16 cellular contexts compared by ENCODE assay signal in the genomic region with DNA sequence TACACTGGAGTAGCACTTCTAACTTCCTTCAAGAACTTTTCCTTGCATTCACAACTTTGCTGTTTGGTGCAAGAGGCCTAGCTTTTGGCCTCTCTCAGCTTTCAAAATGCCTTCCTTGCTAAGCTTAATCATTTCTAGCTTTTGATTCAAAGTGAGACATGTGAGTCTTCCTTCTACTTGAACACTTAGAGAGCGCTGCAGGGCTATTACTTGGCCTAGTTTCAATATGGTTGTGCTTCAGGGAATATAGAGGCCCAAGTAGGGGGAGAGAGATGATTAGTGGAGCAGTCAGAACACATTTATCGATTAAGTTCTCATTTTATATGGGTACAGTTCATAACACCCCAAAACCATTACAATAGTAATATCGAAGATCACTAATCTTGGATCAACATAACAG. TPM values are rescaled to one million over a fixed set of nuclear protein-coding genes. Genes with fewer than 3 reads are reported as not detected.
DNase-seq lines count a peak whose midpoint lies in the region; ATAC-seq and TF ChIP-seq lines count a peak whose summit lies in the region.
"Had no signal": no experiment of that assay in that cellular context is flagged by ENCODE, and none has a peak within 500 bp of the region (broad histone marks: within the 10 kb centered on the region; RNA-seq: fewer than 3 reads in every experiment).

No MANE protein-coding gene starts in this region.

- no peaks in the 10 kb centered on the region for H3K9me3 Mint-ChIP-seq in T-helper 1 cell treated with Interleukin-12 subunit alpha and Interleukin-12 subunit beta and Interleukin-4 antibody, amounts not matched to agents 30 μg/mL and 1 μg/mL, for 36 hours
- H3K9me3 Mint-ChIP-seq: activated T-helper 1 cell treated with anti-CD3 and anti-CD28 coated beads, Interleukin-12 subunit alpha, Interleukin-12 subunit beta, Interleukin-2, Interleukin-4 antibody, amounts not matched to agents 30 ng/mL and 10 ng/mL and 1 ng/mL, durations not matched to agents 14 hours and 24 hours and 36 hours; GM23338 had no signal

- H3K27me3 ChIP-seq in H7 (ENCODE audit: control insufficient read depth, insufficient read depth, low read length): no peaks in the 10 kb centered on the region
- H3K27me3 ChIP-seq: BLaER1, ovary had no signal

- H3K4me3 ChIP-seq in GM12865 (ENCODE audit: low read depth, low read length) (no peak overlapping the region), H7 (ENCODE audit: insufficient read depth, low read depth, low read length) (no peak overlapping the region)
- H3K4me3 ChIP-seq: BLaER1, GM23338, ovary, PC-9 had no signal

- no peaks in the 10 kb centered on the region for H3K27me3 Mint-ChIP-seq in T-helper 1 cell treated with Interleukin-12 subunit alpha and Interleukin-12 subunit beta and Interleukin-4 antibody, amounts not matched to agents 30 μg/mL and 1 μg/mL, for 36 hours (ENCODE audit: low read depth)

- H3K4me3 Mint-ChIP-seq in T-helper 1 cell treated with Interleukin-12 subunit alpha and Interleukin-12 subunit beta and Interleukin-4 antibody, amounts not matched to agents 30 μg/mL and 1 μg/mL, for 36 hours: no peak overlapping the region
- H3K4me3 Mint-ChIP-seq: activated T-helper 1 cell treated with anti-CD3 and anti-CD28 coated beads, Interleukin-12 subunit alpha, Interleukin-12 subunit beta, Interleukin-2, Interleukin-4 antibody, amounts not matched to agents 30 ng/mL and 10 ng/mL and 1 ng/mL, durations not matched to agents 14 hours and 24 hours and 36 hours; GM23338 had no signal

- TF ChIP-seq CTCF in GM12865 (IDR thresholded peaks at IDR 0.05; ENCODE audit: insufficient read depth, low read depth, low read length, missing control alignments): no peak

- DNase-seq in GM12865 (ENCODE audit: low read depth): peak; percentile 45
- no peak for DNase-seq in NCI-H2196 treated with DMSO at 0.1 percent for 48 hours (lab: John Stamatoyannopoulos, UW; ENCODE audit: unreplicated experiment)
- DNase-seq in Right ventricle myocardium inferior (ENCODE audit: missing footprints): no peak
- DNase-seq in H7: no peak
- DNase-seq: kidney glomerular epithelial cell, midbrain, NCI-H187 treated with DMSO at 0.1 percent for 48 hours, NCI-H524, ovary, PC-9 had no signal

- H3K27ac Mint-ChIP-seq in T-helper 1 cell treated with Interleukin-12 subunit alpha and Interleukin-12 subunit beta and Interleukin-4 antibody, amounts not matched to agents 30 μg/mL and 1 μg/mL, for 36 hours: peak overlapping the region; percentile 13
- H3K27ac Mint-ChIP-seq: activated T-helper 1 cell treated with anti-CD3 and anti-CD28 coated beads, Interleukin-12 subunit alpha, Interleukin-12 subunit beta, Interleukin-2, Interleukin-4 antibody, amounts not matched to agents 30 ng/mL and 10 ng/mL and 1 ng/mL, durations not matched to agents 14 hours and 24 hours and 36 hours; GM23338 had no signal

- peaks cover 9% of the 10 kb centered on the region for H3K36me3 ChIP-seq in H7 (replicated peaks; ENCODE audit: control insufficient read depth, insufficient read depth, low read length)
- H3K36me3 ChIP-seq: ovary had no signal

- ATAC-seq in GM18517 (IDR thresholded peaks at IDR 0.05; ENCODE audit: unreplicated experiment) (peak; percentile 59), HG02610 (IDR thresholded peaks at IDR 0.05; ENCODE audit: unreplicated experiment) (peak; percentile 93), Right ventricle myocardium inferior (no peak)
- ATAC-seq: GM23338 had no signal

- intact Hi-C loops in Right ventricle myocardium inferior (cut with DNase I): no loop called here

- H3K4me1 Mint-ChIP-seq in T-helper 1 cell treated with Interleukin-12 subunit alpha and Interleukin-12 subunit beta and Interleukin-4 antibody, amounts not matched to agents 30 μg/mL and 1 μg/mL, for 36 hours (ENCODE audit: low read depth): peaks cover 8% of the 10 kb centered on the region

- peaks cover 29% of the 10 kb centered on the region for H3K36me3 Mint-ChIP-seq in T-helper 1 cell treated with Interleukin-12 subunit alpha and Interleukin-12 subunit beta and Interleukin-4 antibody, amounts not matched to agents 30 μg/mL and 1 μg/mL, for 36 hours (ENCODE audit: low read depth)

RNA-seq across cellular contexts. Expression of a gene that starts 12.4 kb away (rescaled TPM):
- total RNA-seq in Right ventricle myocardium inferior: 14.3 TPM
- total RNA-seq in H7 (2014; rRNA removed; shearing (Covaris generic)): 57.4 and 67.4 TPM in 2 replicates

RNA-seq across cellular contexts. Expression of a gene that starts 47.8 kb away (rescaled TPM):
- 10.8 TPM for total RNA-seq in Right ventricle myocardium inferior
- 28.3 and 35.1 TPM in 2 replicates for total RNA-seq in H7 (2014; rRNA removed; shearing (Covaris generic))

RNA-seq across cellular contexts. Expression of a gene that starts 52.9 kb away (rescaled TPM):
- 1.4 TPM for total RNA-seq in Right ventricle myocardium inferior
- total RNA-seq in H7 (2014; rRNA removed; shearing (Covaris generic)): 50.9 and 74.6 TPM in 2 replicates
- total RNA-seq: PC-9 had no signal

Comparison
In these comparisons a context has a peak if more than half of its experiments do, and no peak if none do; other contexts are left out.
1. RNA of a gene that starts 52.9 kb away (total RNA-seq): 50.9 to 74.6 TPM in H7; 1.4 TPM in Right ventricle myocardium inferior (single experiment); every median in the first group is over 10 times any median in the second.